Comparison of ENCODE assay signal across 33 cellular contexts in genomic region chr17:44451832-44452231, GRCh38.
"Had no signal": no experiment of that assay in that cellular context is flagged by ENCODE, and none has a peak within 500 bp of the region (broad histone marks: within the 10 kb centered on the region; RNA-seq: fewer than 3 reads in every experiment).

No MANE protein-coding gene starts in this region.

- H3K4me3 Mint-ChIP-seq: activated B cell treated with CpG ODN at 0.5 μM for 24 hours; activated CD4-positive, alpha-beta memory T cell treated with anti-CD3 and anti-CD28 coated beads, Interleukin-2, amount 10 ng/mL, durations not matched to agents 7 days and 5 days; activated CD4-positive, alpha-beta T cell treated with anti-CD3 and anti-CD28 coated beads, Interleukin-2, amount 10 ng/mL, durations not matched to agents 7 days and 5 days; activated naive CD8-positive, alpha-beta T cell; activated T-cell treated with anti-CD3 and anti-CD28 coated beads, Interleukin-2, amount 50 U/mL, for 4 hours; activated T-helper 17 cell treated with anti-CD3 and anti-CD28 coated beads, Interleukin-2, amount 50 U/mL, for 72 hours; effector memory CD8-positive, alpha-beta T cell; T-helper 17 cell; T-helper 2 cell treated with Interferon-gamma antibody and Interleukin-4, amounts not matched to agents 5 μg/mL and 100 μg/mL, for 36 hours had no signal

- H3K27me3 ChIP-seq: esophagus squamous epithelium, gastroesophageal sphincter had no signal

- DNase-seq: activated B cell treated with CpG ODN at 0.5 μM for 24 hours; activated CD4-positive, alpha-beta memory T cell treated with anti-CD3 and anti-CD28 coated beads, Interleukin-2, amount 10 ng/mL, durations not matched to agents 7 days and 5 days; activated CD4-positive, alpha-beta T cell treated with anti-CD3 and anti-CD28 coated beads, Interleukin-2, amount 10 ng/mL, durations not matched to agents 7 days and 5 days; activated CD4-positive, alpha-beta T cell treated with anti-CD3 and anti-CD28 coated beads, Interleukin-2, amount 50 U/mL, for 4 hours; activated effector memory CD4-positive, alpha-beta T cell treated with Interleukin-2 at 50 U/mL for 16 hours; activated gamma-delta T cell treated with Interleukin-2 at 50 U/mL for 16 hours; activated naive CD4-positive, alpha-beta T cell treated with anti-CD3 and anti-CD28 coated beads, Interleukin-2, amount 50 U/mL, for 16 hours; activated naive CD4-positive, alpha-beta T cell treated with Interleukin-2 at 50 U/mL for 16 hours; activated T-cell treated with anti-CD3 and anti-CD28 coated beads, Interleukin-2, amount 50 U/mL, for 4 hours; amniotic stem cell; anterior cingulate cortex; caudate nucleus; cortex of kidney; dermis blood vessel endothelial cell; effector CD4-positive, alpha-beta T cell; effector memory CD8-positive, alpha-beta T cell; esophagus squamous epithelium; foreskin melanocyte; head of caudate nucleus; T-helper 1 cell; T-helper 17 cell; T1000; WERI-Rb-1 had no signal

- H3K4me3 ChIP-seq: esophagus squamous epithelium, gastroesophageal sphincter had no signal

- FAIRE-seq: astrocyte, colon, endometrium, endothelial cell of umbilical vein had no signal

- ATAC-seq: activated CD4-positive, CD25-positive, alpha-beta regulatory T cell treated with anti-CD3 and anti-CD28 coated beads, Interleukin-2, amount 50 U/mL, for 24 hours; activated T-cell treated with anti-CD3 and anti-CD28 coated beads, Interleukin-2, amount 50 U/mL, for 4 hours; activated T-helper 17 cell treated with anti-CD3 and anti-CD28 coated beads, Interleukin-2, amount 50 U/mL, for 72 hours; effector memory CD8-positive, alpha-beta T cell; gastroesophageal sphincter; T-helper 17 cell had no signal

- H3K27me3 Mint-ChIP-seq: activated B cell treated with CpG ODN at 0.5 μM for 24 hours; activated CD4-positive, alpha-beta memory T cell treated with anti-CD3 and anti-CD28 coated beads, Interleukin-2, amount 10 ng/mL, durations not matched to agents 7 days and 5 days; activated CD4-positive, alpha-beta T cell treated with anti-CD3 and anti-CD28 coated beads, Interleukin-2, amount 10 ng/mL, durations not matched to agents 7 days and 5 days; activated naive CD8-positive, alpha-beta T cell; activated T-helper 17 cell treated with anti-CD3 and anti-CD28 coated beads, Interleukin-2, amount 50 U/mL, for 72 hours; effector memory CD8-positive, alpha-beta T cell; T-helper 17 cell had no signal

- H3K4me1 ChIP-seq: gastroesophageal sphincter had no signal

- H3K9me3 ChIP-seq: esophagus squamous epithelium, gastroesophageal sphincter had no signal

- H3K36me3 Mint-ChIP-seq: activated naive CD8-positive, alpha-beta T cell had no signal

- H3K27ac ChIP-seq: epithelial cell of prostate, esophagus squamous epithelium, gastroesophageal sphincter, WERI-Rb-1 had no signal

- H3K9me3 Mint-ChIP-seq: activated B cell treated with CpG ODN at 0.5 μM for 24 hours; activated CD4-positive, alpha-beta memory T cell treated with anti-CD3 and anti-CD28 coated beads, Interleukin-2, amount 10 ng/mL, durations not matched to agents 7 days and 5 days; activated CD4-positive, alpha-beta T cell treated with anti-CD3 and anti-CD28 coated beads, Interleukin-2, amount 10 ng/mL, durations not matched to agents 7 days and 5 days; activated T-cell treated with anti-CD3 and anti-CD28 coated beads, Interleukin-2, amount 50 U/mL, for 4 hours; activated T-helper 17 cell treated with anti-CD3 and anti-CD28 coated beads, Interleukin-2, amount 50 U/mL, for 72 hours; effector memory CD8-positive, alpha-beta T cell; T-helper 2 cell treated with Interferon-gamma antibody and Interleukin-4, amounts not matched to agents 5 μg/mL and 100 μg/mL, for 36 hours had no signal

- H3K27ac Mint-ChIP-seq: activated B cell treated with CpG ODN at 0.5 μM for 24 hours; activated CD4-positive, alpha-beta memory T cell treated with anti-CD3 and anti-CD28 coated beads, Interleukin-2, amount 10 ng/mL, durations not matched to agents 7 days and 5 days; activated CD4-positive, alpha-beta T cell treated with anti-CD3 and anti-CD28 coated beads, Interleukin-2, amount 10 ng/mL, durations not matched to agents 7 days and 5 days; activated naive CD8-positive, alpha-beta T cell; effector memory CD8-positive, alpha-beta T cell; T-helper 2 cell treated with Interferon-gamma antibody and Interleukin-4, amounts not matched to agents 5 μg/mL and 100 μg/mL, for 36 hours had no signal
